ENCODE assay signal across 24 cellular contexts in the genomic region with DNA sequence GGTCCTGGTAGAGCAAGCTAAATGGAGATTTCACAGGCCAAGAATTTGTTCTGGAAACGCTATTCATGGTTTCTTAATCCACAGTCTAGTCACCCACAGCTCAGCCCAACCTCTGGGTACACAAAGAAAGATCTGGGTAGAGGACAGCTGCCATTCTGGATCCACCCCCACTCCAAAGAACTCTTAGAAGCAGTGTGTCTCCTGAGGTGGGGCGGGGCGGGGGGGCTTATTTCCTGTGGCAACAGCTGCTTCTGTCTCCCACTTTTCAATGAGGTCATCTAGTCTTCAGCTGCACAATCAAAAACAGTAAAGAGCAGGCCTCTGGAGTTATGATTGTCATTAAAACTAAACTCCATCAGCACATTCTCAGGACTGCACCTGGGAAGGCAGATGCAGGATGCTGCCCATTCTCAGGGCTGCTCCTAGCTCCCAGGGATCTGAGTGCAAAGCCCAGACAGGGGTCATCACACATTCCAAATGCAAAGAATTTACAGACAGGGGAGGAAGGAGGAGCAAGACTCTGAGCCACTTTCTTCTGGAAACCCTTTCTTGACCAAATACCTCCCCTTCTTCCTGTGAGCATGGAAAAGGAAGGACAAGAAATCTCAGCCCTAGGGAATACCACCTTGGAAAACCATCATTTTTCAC.
DNase-seq lines count a peak whose midpoint lies in the region; ATAC-seq and TF ChIP-seq lines count a peak whose summit lies in the region.
"Had no signal": no experiment of that assay in that cellular context is flagged by ENCODE, and none has a peak within 500 bp of the region (broad histone marks: within the 10 kb centered on the region; RNA-seq: fewer than 3 reads in every experiment).

No MANE protein-coding gene starts in this region.

- no peak for TF ChIP-seq CTCF in GM23338 (conservative IDR thresholded peaks at IDR 0.05; ENCODE audit: low read depth in 2 of 2)
- no peak for TF ChIP-seq CTCF in ovary (IDR thresholded peaks at IDR 0.05)

- no peaks in the 10 kb centered on the region for H3K36me3 Mint-ChIP-seq in GM23338 (ENCODE audit: low read depth)
- no peaks in the 10 kb centered on the region for H3K36me3 Mint-ChIP-seq in CD4-positive, alpha-beta memory T cell
- H3K36me3 Mint-ChIP-seq in activated T-helper 1 cell treated with anti-CD3 and anti-CD28 coated beads, Interleukin-12 subunit alpha, Interleukin-12 subunit beta, Interleukin-2, Interleukin-4 antibody, amounts not matched to agents 30 ng/mL and 10 ng/mL and 1 ng/mL, durations not matched to agents 14 hours and 24 hours and 36 hours (ENCODE audit: low read depth): no peaks in the 10 kb centered on the region
- H3K36me3 Mint-ChIP-seq: memory B cell; neural progenitor cell; stimulated activated memory B cell treated with anti-CD40 and anti-IgM and Interleukin-4, amounts not matched to agents 10 μg/mL and 1 μg/mL and 100 μg/mL, for 72 hours had no signal

- H4K20me1 ChIP-seq in GM23338 (replicated peaks; ENCODE audit: insufficient read depth): no peaks in the 10 kb centered on the region

- POLR2A ChIA-PET in CD4-positive, alpha-beta memory T cell (lab: Charles Lee; ENCODE audit: partially characterized antibody): no interaction called here

- H2AFZ ChIP-seq in GM23338: no peak overlapping the region
- H2AFZ ChIP-seq: neural progenitor cell had no signal

- no peak overlapping the region for H3K27ac Mint-ChIP-seq in GM23338
- H3K27ac Mint-ChIP-seq in CD4-positive, alpha-beta memory T cell: no peak overlapping the region
- no peak overlapping the region for H3K27ac Mint-ChIP-seq in activated T-helper 1 cell treated with anti-CD3 and anti-CD28 coated beads, Interleukin-12 subunit alpha, Interleukin-12 subunit beta, Interleukin-2, Interleukin-4 antibody, amounts not matched to agents 30 ng/mL and 10 ng/mL and 1 ng/mL, durations not matched to agents 14 hours and 24 hours and 36 hours
- H3K27ac Mint-ChIP-seq: memory B cell; neural progenitor cell; stimulated activated memory B cell treated with anti-CD40 and anti-IgM and Interleukin-4, amounts not matched to agents 10 μg/mL and 1 μg/mL and 100 μg/mL, for 72 hours had no signal

- H3K9me3 ChIP-seq in CD4-positive, alpha-beta memory T cell (ENCODE audit: control insufficient read depth in 1 of 2, low read length in 2 of 2): no peaks in the 10 kb centered on the region
- no peaks in the 10 kb centered on the region for H3K9me3 ChIP-seq in ovary
- H3K9me3 ChIP-seq: Peyer's patch, tibial artery had no signal

- CTCF ChIA-PET in CD4-positive, alpha-beta memory T cell (lab: Charles Lee; ENCODE audit: partially characterized antibody): interaction anchor here (1.3 kb wide), 1 partner anchor 10 kb away, joined by 3 read pairs; no protein-coding TSS in a partner anchor

- no peaks in the 10 kb centered on the region for H3F3A ChIP-seq in GM23338 (replicated peaks; ENCODE audit: low read depth)

- DNase-seq in DMS 273 treated with DMSO at 0.1 percent for 48 hours (lab: John Stamatoyannopoulos, UW): peak; percentile 3
- DNase-seq in GM23338 (ENCODE audit: low spot score): peak; percentile 53
- DNase-seq in SHP77 (lab: John Stamatoyannopoulos, UW): peak; percentile 33 to 60
- DNase-seq in myocyte (ENCODE audit: low read depth): peak; percentile 88
- no peak for DNase-seq in CD4-positive, alpha-beta memory T cell
- no peak for DNase-seq in ovary
- DNase-seq in activated T-helper 1 cell treated with anti-CD3 and anti-CD28 coated beads, Interleukin-12 subunit alpha, Interleukin-12 subunit beta, Interleukin-2, Interleukin-4 antibody, amounts not matched to agents 30 ng/mL and 10 ng/mL and 1 ng/mL, durations not matched to agents 14 hours and 24 hours and 36 hours (ENCODE audit: low spot score): no peak
- DNase-seq: activated CD4-positive, alpha-beta T cell treated with anti-CD3 and anti-CD28 coated beads for 4 hours; activated CD8-positive, alpha-beta memory T cell treated with anti-CD3 and anti-CD28 coated beads, Interleukin-2, amount 50 U/mL, for 48 hours; activated gamma-delta T cell treated with Interleukin-2 at 50 U/mL for 16 hours; AML-193; amygdala; cerebellar nuclear complex; effector CD8-positive, alpha-beta T cell; kidney; NCI-H1930; NCI-H69; Peyer's patch; stimulated activated CD4-positive, alpha-beta T cell treated with anti-CD3 and anti-CD28 coated beads, Interleukin-15, amount 100 ng/mL, for 24 hours; tibial artery had no signal

- H3K27me3 Mint-ChIP-seq in GM23338 (ENCODE audit: insufficient read depth, low read depth, poor library complexity): no peaks in the 10 kb centered on the region
- no peaks in the 10 kb centered on the region for H3K27me3 Mint-ChIP-seq in CD4-positive, alpha-beta memory T cell
- no peaks in the 10 kb centered on the region for H3K27me3 Mint-ChIP-seq in activated T-helper 1 cell treated with anti-CD3 and anti-CD28 coated beads, Interleukin-12 subunit alpha, Interleukin-12 subunit beta, Interleukin-2, Interleukin-4 antibody, amounts not matched to agents 30 ng/mL and 10 ng/mL and 1 ng/mL, durations not matched to agents 14 hours and 24 hours and 36 hours (ENCODE audit: insufficient read depth)
- H3K27me3 Mint-ChIP-seq: memory B cell had no signal

- ATAC-seq in GM23338: peak; percentile 61
- ATAC-seq in HG02610 (IDR thresholded peaks at IDR 0.05; ENCODE audit: unreplicated experiment): no peak
- ATAC-seq: stimulated activated memory B cell treated with anti-CD40 and anti-IgM and Interleukin-4, amounts not matched to agents 10 μg/mL and 1 μg/mL and 100 μg/mL, for 72 hours had no signal

- peak overlapping the region; percentile 43; the same call in 1 of the 2 replicates for H3K4me2 ChIP-seq in GM23338
- H3K4me2 ChIP-seq: neural progenitor cell had no signal

- H3K79me2 ChIP-seq in GM23338 (replicated peaks; ENCODE audit: insufficient read depth): no peaks in the 10 kb centered on the region

- no peaks in the 10 kb centered on the region for H3K9me3 Mint-ChIP-seq in GM23338
- no peaks in the 10 kb centered on the region for H3K9me3 Mint-ChIP-seq in CD4-positive, alpha-beta memory T cell
- no peaks in the 10 kb centered on the region for H3K9me3 Mint-ChIP-seq in activated T-helper 1 cell treated with anti-CD3 and anti-CD28 coated beads, Interleukin-12 subunit alpha, Interleukin-12 subunit beta, Interleukin-2, Interleukin-4 antibody, amounts not matched to agents 30 ng/mL and 10 ng/mL and 1 ng/mL, durations not matched to agents 14 hours and 24 hours and 36 hours
- H3K9me3 Mint-ChIP-seq: memory B cell; stimulated activated memory B cell treated with anti-CD40 and anti-IgM and Interleukin-4, amounts not matched to agents 10 μg/mL and 1 μg/mL and 100 μg/mL, for 72 hours had no signal

- H3K4me3 ChIP-seq in GM23338 (no peak overlapping the region), ovary (no peak overlapping the region)
- no peak overlapping the region for H3K4me3 ChIP-seq in CD4-positive, alpha-beta memory T cell (ENCODE audit: low read length in 2 of 2)
- H3K4me3 ChIP-seq: neural progenitor cell, Peyer's patch, tibial artery had no signal

- no peak overlapping the region for H3K4me3 Mint-ChIP-seq in GM23338
- no peak overlapping the region for H3K4me3 Mint-ChIP-seq in CD4-positive, alpha-beta memory T cell
- H3K4me3 Mint-ChIP-seq in activated T-helper 1 cell treated with anti-CD3 and anti-CD28 coated beads, Interleukin-12 subunit alpha, Interleukin-12 subunit beta, Interleukin-2, Interleukin-4 antibody, amounts not matched to agents 30 ng/mL and 10 ng/mL and 1 ng/mL, durations not matched to agents 14 hours and 24 hours and 36 hours: no peak overlapping the region
- H3K4me3 Mint-ChIP-seq: memory B cell; neural progenitor cell; stimulated activated memory B cell treated with anti-CD40 and anti-IgM and Interleukin-4, amounts not matched to agents 10 μg/mL and 1 μg/mL and 100 μg/mL, for 72 hours had no signal

- H3K27ac ChIP-seq in GM23338 (ENCODE audit: low read depth) (no peak overlapping the region), ovary (no peak overlapping the region)
- no peak overlapping the region for H3K27ac ChIP-seq in CD4-positive, alpha-beta memory T cell (ENCODE audit: low read depth, low read length)
- H3K27ac ChIP-seq: neural progenitor cell, Peyer's patch, tibial artery had no signal

- intact Hi-C loops in CD4-positive, alpha-beta memory T cell (cut with micrococcal nuclease): no loop called here
- intact Hi-C loops in ovary (cut with DNase I): loop anchor here in 1 of 4 donors (10.0 kb wide), 1 partner anchor 204 kb away; the partner anchor contains the start of gene HS6ST2
- intact Hi-C loops in activated T-helper 1 cell treated with anti-CD3 and anti-CD28 coated beads, Interleukin-12 subunit alpha, Interleukin-12 subunit beta, Interleukin-2, Interleukin-4 antibody, amounts not matched to agents 30 ng/mL and 10 ng/mL and 1 ng/mL, durations not matched to agents 14 hours and 24 hours and 36 hours (cut with micrococcal nuclease): loop anchor here (2.0 kb wide), 1 partner anchor 24 kb away; no protein-coding TSS in a partner anchor

- H3K27me3 ChIP-seq in GM23338 (ENCODE audit: insufficient read depth) (no peaks in the 10 kb centered on the region), ovary (no peaks in the 10 kb centered on the region)
- no peaks in the 10 kb centered on the region for H3K27me3 ChIP-seq in CD4-positive, alpha-beta memory T cell (ENCODE audit: insufficient read depth, low read length)
- H3K27me3 ChIP-seq: neural progenitor cell, Peyer's patch, tibial artery had no signal

- peaks cover 33% of the 10 kb centered on the region for H3K4me1 Mint-ChIP-seq in GM23338
- peaks cover 0 to 8% (median 2%) of the 10 kb centered on the region in 4 donors for H3K4me1 Mint-ChIP-seq in CD4-positive, alpha-beta memory T cell
- peaks cover 17% of the 10 kb centered on the region for H3K4me1 Mint-ChIP-seq in activated T-helper 1 cell treated with anti-CD3 and anti-CD28 coated beads, Interleukin-12 subunit alpha, Interleukin-12 subunit beta, Interleukin-2, Interleukin-4 antibody, amounts not matched to agents 30 ng/mL and 10 ng/mL and 1 ng/mL, durations not matched to agents 14 hours and 24 hours and 36 hours (ENCODE audit: low read depth)
- H3K4me1 Mint-ChIP-seq: memory B cell; stimulated activated memory B cell treated with anti-CD40 and anti-IgM and Interleukin-4, amounts not matched to agents 10 μg/mL and 1 μg/mL and 100 μg/mL, for 72 hours had no signal

- TF ChIP-seq POLR2A in ovary (IDR thresholded peaks at IDR 0.05): no peak

- H3K36me3 ChIP-seq in GM23338 (ENCODE audit: insufficient read depth) (no peaks in the 10 kb centered on the region), ovary (no peaks in the 10 kb centered on the region)
- no peaks in the 10 kb centered on the region for H3K36me3 ChIP-seq in CD4-positive, alpha-beta memory T cell (ENCODE audit: insufficient read depth, low read length)
- H3K36me3 ChIP-seq: neural progenitor cell, Peyer's patch, tibial artery had no signal

- H3K9me2 ChIP-seq in GM23338 (ENCODE audit: insufficient read depth): no peaks in the 10 kb centered on the region

- WGBS in ovary, 3 donors: 28 to 29% (median 28%) methylated on average over 3 of the region's 3 CpGs

- no peak for TF ChIP-seq EP300 in ovary (IDR thresholded peaks at IDR 0.05)

- peaks cover 22% of the 10 kb centered on the region; the same call in 1 of the 2 replicates for H3K4me1 ChIP-seq in GM23338 (ENCODE audit: insufficient read depth)
- no peaks in the 10 kb centered on the region for H3K4me1 ChIP-seq in CD4-positive, alpha-beta memory T cell (ENCODE audit: insufficient read depth, low read length)
- H3K4me1 ChIP-seq in ovary (ENCODE audit: insufficient read depth): no peaks in the 10 kb centered on the region
- H3K4me1 ChIP-seq: neural progenitor cell, Peyer's patch, tibial artery had no signal

Comparison
In these comparisons a context has a peak if more than half of its experiments do, and no peak if none do; other contexts are left out.
1. DNase-seq: peak in DMS 273 treated with DMSO at 0.1 percent for 48 hours (single experiment), GM23338 (single experiment), SHP77 (2 of 2) and myocyte (single experiment); none in CD4-positive, alpha-beta memory T cell (0 of 5), ovary (0 of 5) and activated T-helper 1 cell treated with anti-CD3 and anti-CD28 coated beads, Interleukin-12 subunit alpha, Interleukin-12 subunit beta, Interleukin-2, Interleukin-4 antibody, amounts not matched to agents 30 ng/mL and 10 ng/mL and 1 ng/mL, durations not matched to agents 14 hours and 24 hours and 36 hours (single experiment).